ENCODE assay signal across 18 cellular contexts in the genomic region with DNA sequence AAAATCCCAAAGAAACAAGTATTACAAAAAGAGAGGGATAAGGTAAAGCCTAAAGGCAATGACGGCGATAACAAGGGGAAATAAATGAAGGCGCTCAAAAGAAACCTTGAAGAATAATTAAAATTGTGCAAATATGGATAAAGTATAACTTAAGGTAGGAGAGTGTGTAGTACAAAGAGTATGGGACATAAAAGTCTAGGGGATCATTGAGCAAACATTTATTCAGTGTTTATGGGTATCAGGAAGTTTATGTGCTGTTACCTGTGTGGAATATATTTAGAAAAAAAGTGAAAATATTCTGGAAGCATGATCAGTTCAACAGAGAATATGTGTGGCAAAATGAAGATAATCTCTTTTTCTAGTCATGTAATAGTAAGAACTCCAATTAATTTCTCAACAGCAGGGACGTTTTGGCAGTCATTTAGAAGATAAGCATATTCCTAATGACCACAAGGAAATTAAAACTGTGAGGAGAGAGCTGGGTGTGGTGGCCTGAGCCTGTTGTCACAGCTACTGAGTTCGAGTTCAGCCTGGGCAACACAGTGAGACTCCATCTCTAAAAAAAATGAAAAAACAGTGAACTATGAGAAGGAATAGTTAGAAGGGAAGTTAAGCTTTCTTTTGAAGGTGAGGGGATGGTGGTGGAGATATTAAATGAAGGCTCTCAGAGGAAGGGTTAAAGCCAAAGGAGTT.
"Had no signal": no experiment of that assay in that cellular context is flagged by ENCODE, and none has a peak within 500 bp of the region (broad histone marks: within the 10 kb centered on the region; RNA-seq: fewer than 3 reads in every experiment).

No MANE protein-coding gene starts in this region.

- H3K36me3 ChIP-seq: cardiac muscle cell, left ventricle myocardium inferior, sigmoid colon, tibial artery, uterus had no signal

- H3K9me3 ChIP-seq: left ventricle myocardium inferior, sigmoid colon, spleen, tibial artery, uterus had no signal

- H3K4me3 ChIP-seq: cardiac muscle cell, left ventricle myocardium inferior, sigmoid colon, spleen, tibial artery, uterus had no signal

- H3K27me3 ChIP-seq: cardiac muscle cell, sigmoid colon, spleen, tibial artery, uterus had no signal

- H3K27ac ChIP-seq: cardiac muscle cell, left ventricle myocardium inferior, sigmoid colon, spleen, tibial artery, uterus had no signal

- DNase-seq: activated CD4-positive, alpha-beta T cell treated with anti-CD3 and anti-CD28 coated beads for 36 hours; activated CD4-positive, alpha-beta T cell treated with anti-CD3 and anti-CD28 coated beads, Interleukin-2, amount 50 U/mL, for 48 hours; amygdala; erythroblast; foreskin melanocyte; head of caudate nucleus; left ventricle myocardium inferior; mammary epithelial cell; naive thymus-derived CD8-positive, alpha-beta T cell; nucleus accumbens; sigmoid colon; spleen; stimulated activated CD4-positive, alpha-beta T cell treated with anti-CD3 and anti-CD28 coated beads, Interleukin-4, amount 100 ng/mL, for 4 hours; stimulated activated naive CD4-positive, alpha-beta T cell; substantia nigra; tibial artery; uterus had no signal

- ATAC-seq: activated CD4-positive, alpha-beta T cell treated with anti-CD3 and anti-CD28 coated beads for 36 hours; naive thymus-derived CD8-positive, alpha-beta T cell had no signal

- H3K4me1 ChIP-seq: left ventricle myocardium inferior, sigmoid colon, uterus had no signal
